14 cellular contexts compared by ENCODE assay signal in genomic region chr1:51719146-51719545, GRCh38.
"Had no signal": no experiment of that assay in that cellular context is flagged by ENCODE, and none has a peak within 500 bp of the region (broad histone marks: within the 10 kb centered on the region; RNA-seq: fewer than 3 reads in every experiment).

No MANE protein-coding gene starts in this region.

- H3K4me3 ChIP-seq: thyroid gland had no signal

- H3K27me3 ChIP-seq: foreskin keratinocyte, thyroid gland had no signal

- H3K27ac ChIP-seq: foreskin keratinocyte, thyroid gland had no signal

- H3K4me1 ChIP-seq: foreskin keratinocyte, thyroid gland had no signal

- ATAC-seq: activated T-helper 17 cell treated with anti-CD3 and anti-CD28 coated beads, Interleukin-2, amount 50 U/mL, for 72 hours; foreskin keratinocyte; left ventricle myocardium superior; natural killer cell treated with Interleukin-12 subunit alpha and Interleukin-12 subunit beta and Interleukin-15 and Interleukin-18, amount 100 ng/mL, for 72 hours; stimulated activated memory B cell treated with anti-CD40 and anti-IgM and Interleukin-4, amounts not matched to agents 10 μg/mL and 1 μg/mL and 100 μg/mL, for 72 hours had no signal

- H3K27ac Mint-ChIP-seq: activated T-helper 17 cell treated with anti-CD3 and anti-CD28 coated beads, Interleukin-2, amount 50 U/mL, for 72 hours; stimulated activated memory B cell treated with anti-CD40 and anti-IgM and Interleukin-4, amounts not matched to agents 10 μg/mL and 1 μg/mL and 100 μg/mL, for 72 hours had no signal

- H3K27me3 Mint-ChIP-seq: activated T-helper 17 cell treated with anti-CD3 and anti-CD28 coated beads, Interleukin-2, amount 50 U/mL, for 72 hours; natural killer cell treated with Interleukin-12 subunit alpha and Interleukin-12 subunit beta and Interleukin-15 and Interleukin-18, amount 100 ng/mL, for 72 hours; stimulated activated memory B cell treated with anti-CD40 and anti-IgM and Interleukin-4, amounts not matched to agents 10 μg/mL and 1 μg/mL and 100 μg/mL, for 72 hours had no signal

- H3K9me3 ChIP-seq: thyroid gland had no signal

- H3K36me3 Mint-ChIP-seq: natural killer cell treated with Interleukin-12 subunit alpha and Interleukin-12 subunit beta and Interleukin-15 and Interleukin-18, amount 100 ng/mL, for 72 hours had no signal

- H3K4me3 Mint-ChIP-seq: activated T-helper 17 cell treated with anti-CD3 and anti-CD28 coated beads, Interleukin-2, amount 50 U/mL, for 72 hours; natural killer cell treated with Interleukin-12 subunit alpha and Interleukin-12 subunit beta and Interleukin-15 and Interleukin-18, amount 100 ng/mL, for 72 hours; stimulated activated memory B cell treated with anti-CD40 and anti-IgM and Interleukin-4, amounts not matched to agents 10 μg/mL and 1 μg/mL and 100 μg/mL, for 72 hours had no signal

- DNase-seq: activated CD4-positive, CD25-positive, alpha-beta regulatory T cell treated with anti-CD3 and anti-CD28 coated beads, Interleukin-2, amount 50 U/mL, for 72 hours; activated naive CD4-positive, alpha-beta T cell treated with Interleukin-2 at 50 U/mL for 16 hours; aorta; cerebellar nuclear complex; effector memory CD4-positive, alpha-beta T cell; foreskin keratinocyte; glutamatergic neuron; left ventricle myocardium superior; mesendoderm; nucleus accumbens; thyroid gland had no signal

- H3K36me3 ChIP-seq: thyroid gland had no signal

- H3K9me3 Mint-ChIP-seq: activated T-helper 17 cell treated with anti-CD3 and anti-CD28 coated beads, Interleukin-2, amount 50 U/mL, for 72 hours; natural killer cell treated with Interleukin-12 subunit alpha and Interleukin-12 subunit beta and Interleukin-15 and Interleukin-18, amount 100 ng/mL, for 72 hours; stimulated activated memory B cell treated with anti-CD40 and anti-IgM and Interleukin-4, amounts not matched to agents 10 μg/mL and 1 μg/mL and 100 μg/mL, for 72 hours had no signal
